Comparison of ENCODE assay signal across 1 cellular context in genomic region chr13:98945863-98946605, GRCh38.
TF ChIP-seq lines count a peak whose summit lies in the region.

No MANE protein-coding gene starts in this region.

TF ChIP-seq in H1, 55 proteins besides CTCF, POLR2A, EP300 and RAD21:
- TF ChIP-seq SIN3A (conservative IDR thresholded peaks at IDR 0.05 in 1 of 2, IDR thresholded peaks at IDR 0.05 in 1 of 2; ENCODE audit: low read depth in 1 of 2, low read length in 2 of 2) (no peak), EZH2 (IDR thresholded peaks at IDR 0.05; ENCODE audit: low read depth, low read length, severe bottlenecking) (no peak), NANOG (IDR thresholded peaks at IDR 0.05; ENCODE audit: insufficient read depth, low read depth, low read length, poor library complexity, severe bottlenecking) (no peak), SIX5 (IDR thresholded peaks at IDR 0.05; ENCODE audit: low read depth, low read length) (no peak), SP2 (IDR thresholded peaks at IDR 0.05; ENCODE audit: low read length) (no peak), TCF12 (IDR thresholded peaks at IDR 0.05; ENCODE audit: low read depth, low read length) (no peak), GABPA (IDR thresholded peaks at IDR 0.05; ENCODE audit: borderline replicate concordance, insufficient read depth, low read length) (no peak), RBBP5 (IDR thresholded peaks at IDR 0.05; ENCODE audit: borderline replicate concordance, low read depth, low read length) (no peak), CHD1 (IDR thresholded peaks at IDR 0.05; ENCODE audit: low read depth, low read length) (no peak), RXRA (IDR thresholded peaks at IDR 0.05; ENCODE audit: insufficient read depth, low read depth, low read length) (no peak)
- TF ChIP-seq, protein P1, sequence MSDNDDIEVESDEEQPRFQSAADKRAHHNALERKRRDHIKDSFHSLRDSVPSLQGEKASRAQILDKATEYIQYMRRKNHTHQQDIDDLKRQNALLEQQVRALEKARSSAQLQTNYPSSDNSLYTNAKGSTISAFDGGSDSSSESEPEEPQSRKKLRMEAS (IDR thresholded peaks at IDR 0.05) = no peak
